23 cellular contexts compared by ENCODE assay signal in genomic region chr12:62279961-62280360, GRCh38.
"Had no signal": no experiment of that assay in that cellular context is flagged by ENCODE, and none has a peak within 500 bp of the region (broad histone marks: within the 10 kb centered on the region; RNA-seq: fewer than 3 reads in every experiment).

No MANE protein-coding gene starts in this region.

- H3K9me3 ChIP-seq: esophagus squamous epithelium, testis, transverse colon had no signal

- H3K27ac ChIP-seq: epithelial cell of prostate, esophagus squamous epithelium, left ventricle myocardium inferior, right atrium auricular region, testis, transverse colon had no signal

- ATAC-seq: SK-N-SH treated with all-trans-retinoic acid at 6 μM for 48 hours; stimulated activated naive B cell treated with anti-CD40 and anti-IgM and Interleukin-4, amounts not matched to agents 10 μg/mL and 1 μg/mL and 100 μg/mL, for 72 hours; WTC11 had no signal

- H3K4me3 Mint-ChIP-seq: activated CD4-positive, alpha-beta memory T cell treated with anti-CD3 and anti-CD28 coated beads, Interleukin-2, amount 10 ng/mL, durations not matched to agents 7 days and 5 days; activated CD4-positive, alpha-beta T cell treated with anti-CD3 and anti-CD28 coated beads, Interleukin-2, amount 10 ng/mL, durations not matched to agents 7 days and 5 days; neural crest cell; stimulated activated naive B cell treated with anti-CD40 and anti-IgM and Interleukin-4, amounts not matched to agents 10 μg/mL and 1 μg/mL and 100 μg/mL, for 72 hours; WTC11 had no signal

- H3K36me3 Mint-ChIP-seq: WTC11 had no signal

- H3K4me1 Mint-ChIP-seq: neural crest cell had no signal

- H3K4me2 ChIP-seq: smooth muscle cell had no signal

- H3K9me3 Mint-ChIP-seq: neural crest cell, WTC11 had no signal

- H3K27ac Mint-ChIP-seq: activated CD4-positive, alpha-beta memory T cell treated with anti-CD3 and anti-CD28 coated beads, Interleukin-2, amount 10 ng/mL, durations not matched to agents 7 days and 5 days; activated CD4-positive, alpha-beta T cell treated with anti-CD3 and anti-CD28 coated beads, Interleukin-2, amount 10 ng/mL, durations not matched to agents 7 days and 5 days; stimulated activated naive B cell treated with anti-CD40 and anti-IgM and Interleukin-4, amounts not matched to agents 10 μg/mL and 1 μg/mL and 100 μg/mL, for 72 hours; WTC11 had no signal

- DNase-seq: activated CD4-positive, alpha-beta memory T cell treated with anti-CD3 and anti-CD28 coated beads, Interleukin-2, amount 10 ng/mL, durations not matched to agents 7 days and 5 days; activated CD4-positive, alpha-beta T cell treated with anti-CD3 and anti-CD28 coated beads for 1 hour; activated CD4-positive, alpha-beta T cell treated with anti-CD3 and anti-CD28 coated beads, Interleukin-2, amount 10 ng/mL, durations not matched to agents 7 days and 5 days; activated naive CD4-positive, alpha-beta T cell; activated T-cell treated with anti-CD3 and anti-CD28 coated beads, Interleukin-2, amount 50 U/mL, for 1 hour; anterior cingulate cortex; dermis blood vessel endothelial cell; effector CD4-positive, alpha-beta T cell; esophagus squamous epithelium; foreskin melanocyte; left ventricle myocardium inferior; stimulated activated CD4-positive, alpha-beta T cell treated with anti-CD3 and anti-CD28 coated beads, Interleukin-1b, Interleukin-23, amount 100 ng/mL, for 48 hours; stimulated activated naive B cell treated with anti-CD40 and anti-IgM and Interleukin-4, amounts not matched to agents 10 μg/mL and 1 μg/mL and 100 μg/mL, for 72 hours; T-helper 2 cell; testis; transverse colon had no signal

- H3K27me3 Mint-ChIP-seq: activated CD4-positive, alpha-beta memory T cell treated with anti-CD3 and anti-CD28 coated beads, Interleukin-2, amount 10 ng/mL, durations not matched to agents 7 days and 5 days; activated CD4-positive, alpha-beta T cell treated with anti-CD3 and anti-CD28 coated beads, Interleukin-2, amount 10 ng/mL, durations not matched to agents 7 days and 5 days; stimulated activated naive B cell treated with anti-CD40 and anti-IgM and Interleukin-4, amounts not matched to agents 10 μg/mL and 1 μg/mL and 100 μg/mL, for 72 hours had no signal

- H3K27me3 ChIP-seq: esophagus squamous epithelium, right atrium auricular region, testis, transverse colon had no signal

- H3K36me3 ChIP-seq: esophagus squamous epithelium, left ventricle myocardium inferior, right atrium auricular region, transverse colon had no signal

- H3K4me3 ChIP-seq: esophagus squamous epithelium, left ventricle myocardium inferior, lung, right atrium auricular region, smooth muscle cell, testis, transverse colon had no signal
